23 cellular contexts compared by ENCODE assay signal in the genomic region with DNA sequence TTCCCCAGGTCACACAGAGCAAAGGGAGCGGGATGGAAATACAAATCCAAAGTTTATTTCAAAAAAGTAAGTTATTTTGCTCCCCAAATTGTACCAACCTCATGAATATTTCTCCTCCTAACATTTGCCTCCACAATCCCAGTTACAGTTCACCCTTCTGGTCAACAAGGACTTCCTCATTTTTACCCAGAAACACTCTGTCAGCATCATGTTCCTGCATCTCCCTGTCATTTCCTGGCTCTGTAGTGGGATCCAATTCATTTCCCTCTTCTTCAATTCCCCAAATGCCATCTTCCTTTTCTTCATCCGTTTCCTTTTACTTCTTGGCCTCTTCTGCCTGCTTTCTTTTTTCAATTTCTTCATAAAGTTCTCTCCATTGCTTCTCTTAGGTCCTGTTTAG. TPM values are rescaled to one million over a fixed set of nuclear protein-coding genes. Genes with fewer than 3 reads are reported as not detected.
A peak's percentile ranks its signal among the peaks of the same experiment; 100 is the strongest.
DNase-seq lines count a peak whose midpoint lies in the region; ATAC-seq, FAIRE-seq and TF ChIP-seq lines count a peak whose summit lies in the region.
"Had no signal": no experiment of that assay in that cellular context is flagged by ENCODE, and none has a peak within 500 bp of the region (broad histone marks: within the 10 kb centered on the region; RNA-seq: fewer than 3 reads in every experiment).

No MANE protein-coding gene starts in this region.

- H4K20me1 ChIP-seq in SK-N-SH (ENCODE audit: insufficient read depth) (no peaks in the 10 kb centered on the region), K562 (replicated peaks; ENCODE audit: control insufficient read depth, insufficient read depth, low read length) (no peaks in the 10 kb centered on the region; the same call in 1 of the 2 replicates)

- TF ChIP-seq EP300 in SK-N-SH (IDR thresholded peaks at IDR 0.05; ENCODE audit: borderline replicate concordance in 1 of 2, low read depth in 1 of 2, low read length in 1 of 2) = no peak
- no peak for TF ChIP-seq EP300 in K562 (IDR thresholded peaks at IDR 0.05; ENCODE audit: low read length)

- H3K9me3 ChIP-seq in SK-N-SH (no peaks in the 10 kb centered on the region), K562 (replicated peaks; ENCODE audit: control insufficient read depth, insufficient read depth, low read depth, low read length) (no peaks in the 10 kb centered on the region), spleen (no peaks in the 10 kb centered on the region), HAP-1 (no peaks in the 10 kb centered on the region), psoas muscle (no peaks in the 10 kb centered on the region)
- H3K9me3 ChIP-seq: heart left ventricle, MG63 had no signal

- 86% methylated on average over 2 of the region's 2 CpGs for WGBS in SK-N-SH (ENCODE audit: low lambda C conversion rate)
- 54% methylated on average over 2 of the region's 2 CpGs for WGBS in K562 (ENCODE audit: insufficient coverage, low coverage, missing lambda C conversion rate)
- 55 to 68% (median 63%) methylated on average over 2 of the region's 2 CpGs for WGBS in spleen, 5 donors
- 63 to 68% (median 67%) methylated on average over 2 of the region's 2 CpGs for WGBS in psoas muscle, 3 donors

- BruUV-seq in K562 (replicated peaks; lab: Mats Ljungman, UMichigan) = no TSS peak

- ATAC-seq in SK-N-SH treated with all-trans-retinoic acid at 6 μM for 48 hours = no peak
- peak; percentile 47; the same call in 1 of the 3 replicates for ATAC-seq in K562
- no peak for ATAC-seq in psoas muscle
- ATAC-seq: activated CD4-positive, alpha-beta T cell treated with anti-CD3 and anti-CD28 coated beads for 36 hours had no signal

- no peak for FAIRE-seq in K562 (lab: Jason Lieb, UNC)
- FAIRE-seq: A204.1, endometrium, RCC 7860 had no signal

- intact Hi-C loops in K562 (cut with micrococcal nuclease) = no loop called here
- intact Hi-C loops in spleen (cut with DNase I; ENCODE audit: low total_unique reads) = no loop called here
- intact Hi-C loops in psoas muscle (cut with DNase I) = no loop called here

- POLR2A ChIA-PET in SK-N-SH (lab: Yijun Ruan, JAX) = no interaction called here
- POLR2A ChIA-PET in K562 (lab: Yijun Ruan, JAX) = no interaction called here

- H3K4me2 ChIP-seq in SK-N-SH (no peak overlapping the region), K562 (ENCODE audit: insufficient read depth, low read length) (no peak overlapping the region)

- TF ChIP-seq CTCF in SK-N-SH (IDR thresholded peaks at IDR 0.05) (no peak), K562 (IDR thresholded peaks at IDR 0.05 in 2 of 3, conservative IDR thresholded peaks at IDR 0.05 in 1 of 3; ENCODE audit: insufficient read depth in 2 of 3, low read depth in 1 of 3, low read length in 3 of 3) (no peak), spleen (IDR thresholded peaks at IDR 0.05 in 8 of 11, conservative IDR thresholded peaks at IDR 0.05 in 3 of 11) (no peak), psoas muscle (IDR thresholded peaks at IDR 0.05) (no peak)

- H2AFZ ChIP-seq in SK-N-SH (ENCODE audit: low read depth) (peak overlapping the region; percentile 45), K562 (ENCODE audit: low read depth, low read length) (peak overlapping the region; percentile 18; the same call in 1 of the 2 replicates)

- no peak for TF ChIP-seq POLR2A in K562 (conservative IDR thresholded peaks at IDR 0.05)
- TF ChIP-seq POLR2A in spleen (IDR thresholded peaks at IDR 0.05) = no peak

- DNase-seq in SK-N-SH (no peak), MV-4-11 (lab: John Stamatoyannopoulos, UW) (peak; percentile 39), K562 (ENCODE audit: extremely low read depth in 1 of 4, low spot score in 3 of 4) (no peak), spleen (no peak), HAP-1 (ENCODE audit: low spot score in 2 of 2) (no peak), psoas muscle (no peak), T-helper 9 cell (no peak)
- DNase-seq: activated CD4-positive, alpha-beta T cell treated with anti-CD3 and anti-CD28 coated beads for 36 hours; activated naive CD8-positive, alpha-beta T cell treated with anti-CD3 and anti-CD28 coated beads for 36 hours; C1 segment of cervical spinal cord; cortex of kidney; heart left ventricle; MG63; NCI-H187; NCI-H2227 treated with DMSO at 0.1 percent for 48 hours; retina; stimulated activated CD4-positive, alpha-beta T cell treated with anti-CD3 and anti-CD28 coated beads, Interleukin-12 subunit alpha, Interleukin-12 subunit beta, amount 100 ng/mL, for 4 hours; stimulated activated CD8-positive, alpha-beta memory T cell treated with anti-CD3 and anti-CD28 coated beads, Interleukin-4, amount 100 ng/mL, for 48 hours had no signal

- no peaks in the 10 kb centered on the region for H3K9me1 ChIP-seq in K562 (ENCODE audit: control insufficient read depth, insufficient read depth, low read length)

- H3F3A ChIP-seq in SK-N-SH (replicated peaks; ENCODE audit: insufficient read depth) = peaks cover 4% of the 10 kb centered on the region

- H3K27ac ChIP-seq in SK-N-SH (ENCODE audit: low read depth in 2 of 2, low read length in 1 of 2) = no peak overlapping the region
- no peak overlapping the region for H3K27ac ChIP-seq in K562 (ENCODE audit: extremely low read depth, low read depth, low read length)
- peak overlapping the region in 5 of 8 donors; percentile 55 to 74 (median 59) for H3K27ac ChIP-seq in spleen
- H3K27ac ChIP-seq in psoas muscle = no peak overlapping the region
- H3K27ac ChIP-seq: HL-60 had no signal

- in situ Hi-C loops in K562 (cut with MboI) (no loop called here), HAP-1 (cut with MboI; ENCODE audit: low sequenced_read_pairs) (no loop called here)

- CTCF ChIA-PET in SK-N-SH (lab: Yijun Ruan, JAX) = no interaction called here
- CTCF ChIA-PET in K562 (lab: Yijun Ruan, JAX; ENCODE audit: low intra/inter-chr PET ratio) = no interaction called here

- no peak overlapping the region for H3K4me3 ChIP-seq in SK-N-SH (ENCODE audit: low read depth in 2 of 2, low read length in 1 of 2)
- H3K4me3 ChIP-seq in K562 = no peak overlapping the region
- no peak overlapping the region for H3K4me3 ChIP-seq in spleen
- no peak overlapping the region for H3K4me3 ChIP-seq in HAP-1
- no peak overlapping the region for H3K4me3 ChIP-seq in psoas muscle
- H3K4me3 ChIP-seq: heart left ventricle, MG63 had no signal

- no peaks in the 10 kb centered on the region for H3K79me2 ChIP-seq in SK-N-SH (ENCODE audit: insufficient read depth)
- H3K79me2 ChIP-seq in K562 (ENCODE audit: control insufficient read depth, insufficient read depth, low read length) = no peaks in the 10 kb centered on the region

- no peaks in the 10 kb centered on the region for H3K9me2 ChIP-seq in SK-N-SH

- TF ChIP-seq RAD21 in SK-N-SH (IDR thresholded peaks at IDR 0.05; ENCODE audit: low read length) (no peak), K562 (CRISPR knock-in tag; conservative IDR thresholded peaks at IDR 0.05 in 1 of 2, IDR thresholded peaks at IDR 0.05 in 1 of 2) (no peak)

- H3K9ac ChIP-seq in SK-N-SH = no peak overlapping the region
- H3K9ac ChIP-seq in K562 (ENCODE audit: insufficient read depth in 1 of 2, low read depth in 2 of 2, low read length in 2 of 2) = no peak overlapping the region

- no peaks in the 10 kb centered on the region for H3K27me3 ChIP-seq in SK-N-SH (ENCODE audit: insufficient read depth)
- H3K27me3 ChIP-seq in K562 (ENCODE audit: control insufficient read depth in 2 of 2, insufficient read depth in 2 of 2, low read length in 2 of 2) = no peaks in the 10 kb centered on the region
- no peaks in the 10 kb centered on the region for H3K27me3 ChIP-seq in spleen (replicated peaks in 1 of 7)
- H3K27me3 ChIP-seq in HAP-1 (ENCODE audit: low read depth) = no peaks in the 10 kb centered on the region
- no peaks in the 10 kb centered on the region for H3K27me3 ChIP-seq in psoas muscle (ENCODE audit: insufficient read depth in 3 of 3, low read length in 2 of 3)
- H3K27me3 ChIP-seq: heart left ventricle, MG63 had no signal

- H3K4me1 ChIP-seq in SK-N-SH (ENCODE audit: control insufficient read depth in 1 of 2, insufficient read depth in 2 of 2, low read depth in 1 of 2, low read length in 1 of 2) (no peaks in the 10 kb centered on the region), K562 (replicated peaks in 1 of 2; ENCODE audit: control insufficient read depth in 2 of 2, insufficient read depth in 2 of 2, low read length in 2 of 2) (no peaks in the 10 kb centered on the region; a peak in 2 of 5 replicates), spleen (peaks cover 9 to 39% (median 29%) of the 10 kb centered on the region in 6 donors), HAP-1 (no peaks in the 10 kb centered on the region), psoas muscle (no peaks in the 10 kb centered on the region)

- H3K36me3 ChIP-seq in SK-N-SH (replicated peaks in 1 of 2; ENCODE audit: control insufficient read depth in 1 of 2, insufficient read depth in 2 of 2, low read length in 1 of 2) (no peaks in the 10 kb centered on the region), K562 (ENCODE audit: control insufficient read depth, insufficient read depth, low read length) (no peaks in the 10 kb centered on the region), spleen (no peaks in the 10 kb centered on the region), HAP-1 (replicated peaks) (no peaks in the 10 kb centered on the region), psoas muscle (ENCODE audit: insufficient read depth in 1 of 2, low read depth in 1 of 2) (no peaks in the 10 kb centered on the region)
- H3K36me3 ChIP-seq: heart left ventricle, MG63 had no signal

RNA-seq across cellular contexts. Expression of a gene that starts 32.0 kb away (rescaled TPM):
- polyA plus RNA-seq in SK-N-SH (2012; rRNA removed) (17.0 and 23.1 TPM in 2 replicates), K562 (2011; rRNA removed) (46.6 and 64.5 TPM in 2 replicates), K562 (2014; fragmentation: Illumina TruSeq; extraction: Trizol) (41.2 and 41.7 TPM in 2 replicates), K562 (2014; fragmentation: Nextera tagmentation; extraction: Ambion mirVana) (10 to 100 TPM; 23.1 to 31.6 TPM), K562 (2014; rRNA removed) (33.6 and 33.9 TPM in 2 replicates), spleen (10 to 100 TPM; 24.2 to 31.3 (median 26.3) TPM), psoas muscle (10 to 100 TPM in 2 of 3 donors, 1 to 10 TPM in 1; 9.8 to 46.1 (median 21.7) TPM)
- polyA plus RNA-seq in SK-N-SH (2012; cell fraction: cytosol; rRNA removed) = 25.7 and 29.7 TPM in 2 replicates
- 14.2 and 41.4 TPM in 2 replicates for polyA plus RNA-seq in SK-N-SH (2012; cell fraction: nucleus; rRNA removed)
- total RNA-seq in K562 (2011; cell fraction: chromatin; rRNA removed; ENCODE audit: low replicate concordance) = 166 and 354 TPM in 2 replicates
- total RNA-seq in K562 (2011; cell fraction: nucleolus; rRNA removed) = 42.5 and 54.6 TPM in 2 replicates
- total RNA-seq in K562 (2011; cell fraction: nucleoplasm; rRNA removed) = 102 and 104 TPM in 2 replicates
- total RNA-seq in K562 (2014; rRNA removed) (31.0 and 31.1 TPM in 2 replicates), K562 (2014; rRNA removed; fragmentation: Illumina TruSeq; extraction: Trizol) (55.0 and 67.0 TPM in 2 replicates), K562 (2015; rRNA removed; fragmentation: Illumina TruSeq; extraction: Trizol) (43.0 and 47.7 TPM in 2 replicates), K562 (2021) (59.7 and 69.0 TPM in 2 replicates), spleen (100 to 1,000 TPM in 6 of 7 donors, 10 to 100 TPM in 1; 94.4 to 142 (median 132) TPM), psoas muscle (10 to 100 TPM; 42.6 to 71.9 (median 54.1) TPM)
- polyA plus RNA-seq in K562 (2011; cell fraction: cytosol; rRNA removed) = 12.8 and 22.2 TPM in 2 replicates
- polyA plus RNA-seq in K562 (2011; cell fraction: nucleus; rRNA removed) = 32.0 and 36.8 TPM in 2 replicates
- 26.7 and 38.3 TPM in 2 replicates for polyA plus RNA-seq in K562 (2012)
- 141 and 149 TPM in 2 replicates for polyA minus RNA-seq in K562 (2011; rRNA and poly(A)+ RNA removed)
- 49.4 and 55.8 TPM in 2 replicates for polyA minus RNA-seq in K562 (2011; cell fraction: cytosol; rRNA and poly(A)+ RNA removed)
- polyA minus RNA-seq in K562 (2011; cell fraction: nucleus; rRNA and poly(A)+ RNA removed) = 34.7 and 51.0 TPM in 2 replicates

Comparison
In these comparisons a context has a peak if more than half of its experiments do, and no peak if none do; other contexts are left out.
1. H3K27ac ChIP-seq: peak in spleen (5 of 8); none in SK-N-SH (0 of 2), K562 (single experiment) and psoas muscle (single experiment).